Comparison of ENCODE assay signal across 14 cellular contexts in genomic region chr10:20157314-20157713, GRCh38.
DNase-seq lines count a peak whose midpoint lies in the region; ATAC-seq, FAIRE-seq and TF ChIP-seq lines count a peak whose summit lies in the region.
"Had no signal": no experiment of that assay in that cellular context is flagged by ENCODE, and none has a peak within 500 bp of the region (broad histone marks: within the 10 kb centered on the region; RNA-seq: fewer than 3 reads in every experiment).

No MANE protein-coding gene starts in this region.

- no CpG with 5 or more reads among the region's 1 CpG for WGBS in mesodermal cell (ENCODE audit: insufficient coverage in 2 of 2), 2 experiments

- DNase-seq in SK-N-MC (ENCODE audit: low read depth, low spot score) (no peak), choroid plexus epithelial cell (ENCODE audit: low read depth) (peak; percentile 17), GM19239 (ENCODE audit: insufficient read length, low spot score) (no peak), NCI-H524 treated with DMSO at 0.1 percent for 48 hours (lab: John Stamatoyannopoulos, UW) (no peak), RCC 7860 (ENCODE audit: low spot score) (no peak)
- DNase-seq: CD4-positive, alpha-beta memory T cell; DMS153; DMS79; GF-D8 had no signal

- TF ChIP-seq CTCF in choroid plexus epithelial cell (conservative IDR thresholded peaks at IDR 0.05; ENCODE audit: low read depth, low read length) = no peak

- no peaks in the 10 kb centered on the region for H3K9me3 ChIP-seq in SK-N-MC (ENCODE audit: low read depth, low read length)
- no peaks in the 10 kb centered on the region for H3K9me3 ChIP-seq in mesodermal cell (ENCODE audit: control insufficient read depth, low read length)
- H3K9me3 ChIP-seq: A549, BLaER1, HAP-1 had no signal

- H3K4me3 ChIP-seq in SK-N-MC = no peak overlapping the region
- H3K4me3 ChIP-seq in choroid plexus epithelial cell (ENCODE audit: low read depth, low read length) = no peak overlapping the region
- no peak overlapping the region for H3K4me3 ChIP-seq in mesodermal cell (ENCODE audit: extremely low read depth, insufficient read depth, low read length, poor library complexity, severe bottlenecking)
- H3K4me3 ChIP-seq: A549, BLaER1, HAP-1 had no signal

- peak overlapping the region; percentile 82 for H3K27ac ChIP-seq in SK-N-MC
- H3K27ac ChIP-seq in mesodermal cell (ENCODE audit: low read depth, low read length, severe bottlenecking) = peak overlapping the region; percentile 51
- H3K27ac ChIP-seq: A549, BLaER1 had no signal

- ATAC-seq in HG03196 (IDR thresholded peaks at IDR 0.05; ENCODE audit: unreplicated experiment) = no peak
- ATAC-seq: A549 had no signal

- FAIRE-seq in GM19239 (lab: Jason Lieb, UNC) (no peak), RCC 7860 (lab: Jason Lieb, UNC) (no peak)
- FAIRE-seq: A549 had no signal

- H3K4me1 ChIP-seq in mesodermal cell (ENCODE audit: control insufficient read depth, insufficient read depth, low read length, poor library complexity, severe bottlenecking) = peaks cover 5% of the 10 kb centered on the region
- H3K4me1 ChIP-seq: A549, BLaER1 had no signal

- H3K9ac ChIP-seq in SK-N-MC (ENCODE audit: insufficient read length) = no peak overlapping the region
- H3K9ac ChIP-seq: BLaER1 had no signal

- H3K36me3 ChIP-seq in SK-N-MC (ENCODE audit: insufficient read depth, low read length) (no peaks in the 10 kb centered on the region), mesodermal cell (ENCODE audit: control insufficient read depth, insufficient read depth, low read length) (no peaks in the 10 kb centered on the region)
- H3K36me3 ChIP-seq: BLaER1, HAP-1 had no signal
